21 cellular contexts compared by ENCODE assay signal in genomic region chr1:222547944-222548671, GRCh38. TPM values are rescaled to one million over a fixed set of nuclear protein-coding genes. Genes with fewer than 3 reads are reported as not detected.
DNase-seq lines count a peak whose midpoint lies in the region; ATAC-seq and TF ChIP-seq lines count a peak whose summit lies in the region.
"Had no signal": no experiment of that assay in that cellular context is flagged by ENCODE, and none has a peak within 500 bp of the region (broad histone marks: within the 10 kb centered on the region; RNA-seq: fewer than 3 reads in every experiment).

Gene HHIPL2, minus strand, starts transcription at chr1:222548104. Its CDS starts 60 bp downstream, at chr1:222548044.

- no peak within 1 kb of the TSS; the same call in 1 of the 2 replicates for H3K27ac ChIP-seq in HUES6 (ENCODE audit: low read depth, low read length)
- H3K27ac ChIP-seq in body of pancreas: no peak within 1 kb of the TSS
- H3K27ac ChIP-seq: C4-2B had no signal

- H3K9me3 Mint-ChIP-seq in chondrocyte (ENCODE audit: low read depth) (no peaks in the 10 kb centered on the region), nephron (no peaks in the 10 kb centered on the region)
- H3K9me3 Mint-ChIP-seq: activated naive CD8-positive, alpha-beta T cell treated with anti-CD3 and anti-CD28 coated beads, Interleukin-2, amount 10 ng/mL, durations not matched to agents 7 days and 5 days; activated T-cell treated with anti-CD3 and anti-CD28 coated beads, Interleukin-2, amount 50 U/mL, for 4 hours; central memory CD8-positive, alpha-beta T cell; effector memory CD8-positive, alpha-beta T cell had no signal

- no peak for ATAC-seq in body of pancreas
- ATAC-seq: activated T-cell treated with anti-CD3 and anti-CD28 coated beads, Interleukin-2, amount 50 U/mL, for 4 hours; effector memory CD8-positive, alpha-beta T cell had no signal

- no peak for TF ChIP-seq CTCF in BE2C (IDR thresholded peaks at IDR 0.05; ENCODE audit: low read depth, low read length)
- no peak for TF ChIP-seq CTCF in chondrocyte (IDR thresholded peaks at IDR 0.05)
- no peak for TF ChIP-seq CTCF in nephron (IDR thresholded peaks at IDR 0.05; ENCODE audit: unreplicated experiment in 3 of 3)
- no peak for TF ChIP-seq CTCF in body of pancreas (IDR thresholded peaks at IDR 0.05)

- H3K4me1 Mint-ChIP-seq in chondrocyte (ENCODE audit: low read depth): peaks cover 18% of the 10 kb centered on the region
- H3K4me1 Mint-ChIP-seq in nephron: peaks cover 13% of the 10 kb centered on the region
- H3K4me1 Mint-ChIP-seq: activated naive CD8-positive, alpha-beta T cell treated with anti-CD3 and anti-CD28 coated beads, Interleukin-2, amount 10 ng/mL, durations not matched to agents 7 days and 5 days; central memory CD8-positive, alpha-beta T cell had no signal

- no peak for DNase-seq in BE2C
- no peak for DNase-seq in chondrocyte (ENCODE audit: low spot score)
- no peak for DNase-seq in NCI-H1092 treated with DMSO at 0.1 percent for 48 hours (lab: John Stamatoyannopoulos, UW)
- no peak for DNase-seq in body of pancreas
- DNase-seq in activated naive CD4-positive, alpha-beta T cell treated with Interleukin-2 at 50 U/mL for 16 hours: no peak
- DNase-seq in NCI-H1436 treated with DMSO at 0.1 percent for 48 hours (lab: John Stamatoyannopoulos, UW): no peak
- DNase-seq: activated CD4-positive, alpha-beta T cell treated with anti-CD3 and anti-CD28 coated beads for 4 hours; activated naive CD8-positive, alpha-beta T cell treated with anti-CD3 and anti-CD28 coated beads, Interleukin-2, amount 10 ng/mL, durations not matched to agents 7 days and 5 days; activated T-cell treated with anti-CD3 and anti-CD28 coated beads, Interleukin-2, amount 50 U/mL, for 4 hours; DMS79 treated with DMSO at 0.1 percent for 48 hours; effector memory CD8-positive, alpha-beta T cell; NCI-H1105; NCI-H446 treated with DMSO at 0.1 percent for 48 hours; occipital lobe; stimulated activated naive CD4-positive, alpha-beta T cell; T-helper 2 cell had no signal

- intact Hi-C loops in body of pancreas (cut with DNase I): no loop called here

- H3K36me3 ChIP-seq in BE2C: no peaks in the 10 kb centered on the region
- H3K36me3 ChIP-seq in HUES6 (ENCODE audit: control insufficient read depth, insufficient read depth, low read length): no peaks in the 10 kb centered on the region
- H3K36me3 ChIP-seq in body of pancreas (replicated peaks in 1 of 2; ENCODE audit: insufficient read depth in 1 of 2, low read depth in 2 of 2): no peaks in the 10 kb centered on the region

- H3K27me3 ChIP-seq in BE2C (no peaks in the 10 kb centered on the region), HUES6 (ENCODE audit: control insufficient read depth, insufficient read depth, low read length) (no peaks in the 10 kb centered on the region), body of pancreas (no peaks in the 10 kb centered on the region)

- WGBS in body of pancreas, 2 donors: 43 to 44% methylated on average over 8 of the region's 8 CpGs

- H3K4me3 ChIP-seq in BE2C (ENCODE audit: low read depth, low read length): peak within 1 kb of the TSS; percentile 12
- peak within 1 kb of the TSS; percentile 21; the same call in 1 of the 2 replicates for H3K4me3 ChIP-seq in HUES6 (ENCODE audit: low read depth, low read length)
- no peak within 1 kb of the TSS for H3K4me3 ChIP-seq in body of pancreas
- H3K4me3 ChIP-seq: skin epidermis had no signal

- no peak for TF ChIP-seq POLR2A in body of pancreas (IDR thresholded peaks at IDR 0.05)

- no peaks in the 10 kb centered on the region for H3K36me3 Mint-ChIP-seq in chondrocyte (ENCODE audit: low read depth)
- no peaks in the 10 kb centered on the region for H3K36me3 Mint-ChIP-seq in nephron (ENCODE audit: low read depth)
- H3K36me3 Mint-ChIP-seq: activated naive CD8-positive, alpha-beta T cell treated with anti-CD3 and anti-CD28 coated beads, Interleukin-2, amount 10 ng/mL, durations not matched to agents 7 days and 5 days had no signal

- H3K27me3 Mint-ChIP-seq in chondrocyte (ENCODE audit: low read depth) (no peaks in the 10 kb centered on the region), nephron (ENCODE audit: low read depth) (peaks cover 27% of the 10 kb centered on the region)

- peak within 1 kb of the TSS; percentile 31 for H3K4me3 Mint-ChIP-seq in chondrocyte (ENCODE audit: unreplicated experiment)
- peak within 1 kb of the TSS in 2 of 3 experiments; percentile 10 to 50 for H3K4me3 Mint-ChIP-seq in nephron
- H3K4me3 Mint-ChIP-seq: activated naive CD8-positive, alpha-beta T cell treated with anti-CD3 and anti-CD28 coated beads, Interleukin-2, amount 10 ng/mL, durations not matched to agents 7 days and 5 days; activated T-cell treated with anti-CD3 and anti-CD28 coated beads, Interleukin-2, amount 50 U/mL, for 4 hours; central memory CD8-positive, alpha-beta T cell; effector memory CD8-positive, alpha-beta T cell had no signal

- H3K4me1 ChIP-seq in BE2C (peaks cover 7% of the 10 kb centered on the region), HUES6 (ENCODE audit: control insufficient read depth, insufficient read depth, low read length) (peaks cover 32% of the 10 kb centered on the region; the same call in 1 of the 2 replicates), body of pancreas (no peaks in the 10 kb centered on the region)

- peak within 1 kb of the TSS; percentile 58 for H3K9ac ChIP-seq in HUES6 (ENCODE audit: low read length)

- no peaks in the 10 kb centered on the region for H3K9me3 ChIP-seq in BE2C
- H3K9me3 ChIP-seq in HUES6 (ENCODE audit: control insufficient read depth, insufficient read depth, low read depth, low read length): no peaks in the 10 kb centered on the region
- no peaks in the 10 kb centered on the region for H3K9me3 ChIP-seq in body of pancreas

- H3K27ac Mint-ChIP-seq in chondrocyte (ENCODE audit: unreplicated experiment): peak within 1 kb of the TSS; percentile 73
- peak within 1 kb of the TSS in 2 of 3 experiments; percentile 26 to 36 for H3K27ac Mint-ChIP-seq in nephron
- H3K27ac Mint-ChIP-seq: activated naive CD8-positive, alpha-beta T cell treated with anti-CD3 and anti-CD28 coated beads, Interleukin-2, amount 10 ng/mL, durations not matched to agents 7 days and 5 days; effector memory CD8-positive, alpha-beta T cell had no signal

RNA-seq across cellular contexts. Expression of gene HHIPL2, which starts in this region (rescaled TPM):
- not detected for polyA plus RNA-seq in BE2C (2012; ENCODE audit: insufficient read depth, insufficient read length, low read depth)
- total RNA-seq in chondrocyte (not detected in 3 replicates), body of pancreas (not detected)

Comparison
In these comparisons a context has a peak if more than half of its experiments do, and no peak if none do; other contexts are left out.
1. H3K4me3 ChIP-seq: peak in BE2C (single experiment) and HUES6 (single experiment); none in body of pancreas (0 of 2).